Comparison of ENCODE assay signal across 1 cellular context in the genomic region with DNA sequence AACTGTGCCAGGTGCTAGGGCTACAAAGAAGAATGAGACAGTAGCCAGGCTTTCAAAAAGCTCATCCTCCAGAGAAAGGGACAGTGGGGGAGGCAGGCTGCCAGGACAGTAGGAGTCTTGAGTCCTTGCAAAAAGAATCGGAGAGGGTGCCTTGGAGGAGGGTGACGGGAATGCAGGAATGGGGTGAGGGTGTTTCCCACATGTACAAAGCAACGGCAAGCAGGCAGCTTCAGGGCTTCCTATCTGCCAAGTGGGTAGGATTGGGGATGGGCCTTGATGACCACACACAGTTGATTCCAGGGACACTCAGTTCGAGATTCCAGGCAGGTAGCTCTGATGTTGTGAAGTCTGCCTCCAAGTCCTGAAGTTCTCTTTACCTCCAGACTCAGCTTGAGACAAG.
TF ChIP-seq lines count a peak whose summit lies in the region.

No MANE protein-coding gene starts in this region.

TF ChIP-seq in HCT116, 20 proteins besides CTCF, POLR2A, EP300 and RAD21:
- TF ChIP-seq REST (IDR thresholded peaks at IDR 0.05; ENCODE audit: low read depth) (no peak), EZH2 (IDR thresholded peaks at IDR 0.05) (no peak), SIN3A (IDR thresholded peaks at IDR 0.05; ENCODE audit: low read depth) (no peak), FOSL1 (IDR thresholded peaks at IDR 0.05; ENCODE audit: low read depth) (no peak), SP1 (IDR thresholded peaks at IDR 0.05; ENCODE audit: low read depth) (no peak), YY1 (IDR thresholded peaks at IDR 0.05; ENCODE audit: extremely low read depth, insufficient replicate concordance, low read depth, low read length) (no peak), EGR1 (IDR thresholded peaks at IDR 0.05; ENCODE audit: low read depth) (no peak), SRF (IDR thresholded peaks at IDR 0.05; ENCODE audit: low read depth) (no peak), ELF1 (IDR thresholded peaks at IDR 0.05; ENCODE audit: borderline replicate concordance, low read depth) (no peak)
- TF ChIP-seq, protein P1, sequence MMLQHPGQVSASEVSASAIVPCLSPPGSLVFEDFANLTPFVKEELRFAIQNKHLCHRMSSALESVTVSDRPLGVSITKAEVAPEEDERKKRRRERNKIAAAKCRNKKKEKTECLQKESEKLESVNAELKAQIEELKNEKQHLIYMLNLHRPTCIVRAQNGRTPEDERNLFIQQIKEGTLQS (IDR thresholded peaks at IDR 0.05) = no peak
